In the genomic region with DNA sequence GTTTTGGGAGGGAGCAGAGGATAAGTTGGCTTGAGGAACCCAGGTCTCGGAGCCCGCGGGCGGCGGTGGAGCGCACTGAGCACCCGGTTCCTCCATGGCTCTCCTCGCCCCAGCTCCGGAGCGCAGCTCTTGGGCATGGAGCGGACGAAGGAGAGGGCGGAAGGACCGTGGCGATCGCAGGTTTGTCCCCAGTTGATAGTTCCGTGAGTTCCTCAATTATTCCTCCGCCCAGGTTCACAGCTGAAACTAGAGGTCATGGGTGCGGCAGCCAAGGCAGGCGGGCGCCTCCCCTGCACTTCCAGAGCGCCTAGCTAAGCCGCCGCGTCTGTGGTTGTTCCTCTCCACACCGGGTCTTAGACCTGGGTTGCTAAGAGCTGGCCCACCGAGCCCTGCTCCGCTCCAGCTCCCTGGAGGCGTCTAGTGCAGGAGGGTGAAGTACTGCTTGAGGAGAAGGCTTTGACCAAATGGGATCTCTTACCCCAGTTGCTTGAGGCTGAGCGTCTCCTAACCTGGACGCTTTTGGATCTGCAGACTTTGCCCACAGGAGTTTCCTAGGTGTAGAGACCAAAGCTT, we compare ENCODE assay signal across 9 cellular contexts. TPM values are rescaled to one million over a fixed set of nuclear protein-coding genes. Genes with fewer than 3 reads are reported as not detected.
DNase-seq lines count a peak whose midpoint lies in the region; ATAC-seq and TF ChIP-seq lines count a peak whose summit lies in the region.
"Had no signal": no experiment of that assay in that cellular context is flagged by ENCODE, and none has a peak within 500 bp of the region (broad histone marks: within the 10 kb centered on the region; RNA-seq: fewer than 3 reads in every experiment).

HTR1B (minus strand) TSS at position 184 of the 573 bp plus-strand sequence; CDS start at position 96, 88 bp downstream.

- H3K36me3 Mint-ChIP-seq in T-cell = no peaks in the 10 kb centered on the region

- TF ChIP-seq CTCF in foreskin keratinocyte (conservative IDR thresholded peaks at IDR 0.05) (no peak), parathyroid adenoma (IDR thresholded peaks at IDR 0.05) (no peak)

- H3K9me3 ChIP-seq in parathyroid adenoma (ENCODE audit: control insufficient read depth, low read length) = no peaks in the 10 kb centered on the region

- H3K36me3 ChIP-seq in parathyroid adenoma (ENCODE audit: control insufficient read depth, insufficient read depth, low read length) = no peaks in the 10 kb centered on the region

- DNase-seq in EL (peak; percentile 52), T-cell (no peak), foreskin keratinocyte (peak; percentile 61 to 75), COLO668 (lab: John Stamatoyannopoulos, UW; ENCODE audit: unreplicated experiment) (no peak), NCI-H1092 (lab: John Stamatoyannopoulos, UW) (no peak)
- DNase-seq in central memory CD4-positive, alpha-beta T cell = no peak
- DNase-seq: left cardiac atrium had no signal

- POLR2A ChIA-PET in T-cell (lab: Charles Lee) = no interaction called here

- no peaks in the 10 kb centered on the region for H3K9me3 Mint-ChIP-seq in T-cell

- no peak within 1 kb of the TSS for H3K27ac ChIP-seq in foreskin keratinocyte
- H3K27ac ChIP-seq in parathyroid adenoma = no peak within 1 kb of the TSS

- H3K9ac ChIP-seq in parathyroid adenoma = no peak within 1 kb of the TSS

- H3K27ac Mint-ChIP-seq in T-cell = no peak within 1 kb of the TSS

- H3K4me1 ChIP-seq in foreskin keratinocyte (peaks cover 3% of the 10 kb centered on the region), parathyroid adenoma (peaks cover 3% of the 10 kb centered on the region)

- peak within 1 kb of the TSS; percentile 0 to 49 (median 48) for H3K4me3 Mint-ChIP-seq in T-cell

- H2AFZ ChIP-seq in parathyroid adenoma = peak within 1 kb of the TSS; percentile 60

- CTCF ChIA-PET in T-cell (lab: Charles Lee) = no interaction called here

- ATAC-seq in T-cell (replicated peaks in 1 of 4) (no peak), foreskin keratinocyte (peak; percentile 20), HG03521 (IDR thresholded peaks at IDR 0.05; ENCODE audit: unreplicated experiment) (no peak)

- peak within 1 kb of the TSS; percentile 47 for H3K4me2 ChIP-seq in parathyroid adenoma (ENCODE audit: low read length)

- H3K4me3 ChIP-seq in parathyroid adenoma (ENCODE audit: low read depth, low read length) = peak within 1 kb of the TSS; percentile 34

- H3K27me3 Mint-ChIP-seq in T-cell = peaks cover 45 to 52% of the 10 kb centered on the region in 2 donors

- H3K27me3 ChIP-seq in foreskin keratinocyte = peaks cover 25% of the 10 kb centered on the region
- H3K27me3 ChIP-seq in parathyroid adenoma (ENCODE audit: control insufficient read depth, insufficient read depth, low read length) = peaks cover 2% of the 10 kb centered on the region

- H3K79me2 ChIP-seq in parathyroid adenoma = no peaks in the 10 kb centered on the region

- H3K4me1 Mint-ChIP-seq in T-cell = peaks cover 23 to 29% (median 26%) of the 10 kb centered on the region in 3 donors

RNA-seq across cellular contexts. Expression of gene HTR1B, which starts in this region (rescaled TPM):
- total RNA-seq in T-cell (under 1 TPM in 1 of 5 donors, not detected in 4; 0.12 TPM), foreskin keratinocyte (1.4 and 1.6 TPM in 2 replicates)
- 0.28 and 0.43 TPM in 2 replicates for polyA plus RNA-seq in foreskin keratinocyte
- total RNA-seq: left cardiac atrium had no signal

Comparison
In these comparisons a context has a peak if more than half of its experiments do, and no peak if none do; other contexts are left out.
1. DNase-seq: peak in EL (single experiment) and foreskin keratinocyte (2 of 2); none in T-cell (0 of 34), COLO668 (single experiment), central memory CD4-positive, alpha-beta T cell (single experiment) and NCI-H1092 (single experiment).